Comparison of ENCODE assay signal across 20 cellular contexts in genomic region chr10:70735161-70735560, GRCh38. TPM values are rescaled to one million over a fixed set of nuclear protein-coding genes. Genes with fewer than 3 reads are reported as not detected.
DNase-seq lines count a peak whose midpoint lies in the region; ATAC-seq, FAIRE-seq and TF ChIP-seq lines count a peak whose summit lies in the region.
"Had no signal": no experiment of that assay in that cellular context is flagged by ENCODE, and none has a peak within 500 bp of the region (broad histone marks: within the 10 kb centered on the region; RNA-seq: fewer than 3 reads in every experiment).

No MANE protein-coding gene starts in this region.

- H3K9ac ChIP-seq in K562 (ENCODE audit: insufficient read depth in 1 of 2, low read depth in 2 of 2, low read length in 2 of 2) (peak overlapping the region in 1 of 2 experiments; percentile 67; a peak in 1 of 4 replicates), neural progenitor cell (no peak overlapping the region)

- no peak for TF ChIP-seq POLR2A in K562 (conservative IDR thresholded peaks at IDR 0.05)

- BruUV-seq in K562 (replicated peaks; lab: Mats Ljungman, UMichigan): no TSS peak

- no peaks in the 10 kb centered on the region for H3K9me3 ChIP-seq in K562 (replicated peaks; ENCODE audit: control insufficient read depth, insufficient read depth, low read depth, low read length)
- H3K9me3 ChIP-seq in neural progenitor cell (ENCODE audit: low read depth): no peaks in the 10 kb centered on the region

- TF ChIP-seq CTCF in K562 (IDR thresholded peaks at IDR 0.05 in 2 of 3, conservative IDR thresholded peaks at IDR 0.05 in 1 of 3; ENCODE audit: insufficient read depth in 2 of 3, low read depth in 1 of 3, low read length in 3 of 3) (no peak), neural progenitor cell (IDR thresholded peaks at IDR 0.05) (no peak)

- no peak for FAIRE-seq in K562 (lab: Jason Lieb, UNC)
- FAIRE-seq: G401.6, GM12892 had no signal

- no peak for TF ChIP-seq EP300 in K562 (IDR thresholded peaks at IDR 0.05; ENCODE audit: low read length)

- H3K9me3 Mint-ChIP-seq in neural progenitor cell: no peaks in the 10 kb centered on the region
- H3K9me3 Mint-ChIP-seq: CD4-positive, alpha-beta memory T cell had no signal

- intact Hi-C loops in K562 (cut with micrococcal nuclease): no loop called here

- H3K4me2 ChIP-seq in K562 (ENCODE audit: insufficient read depth, low read length) (no peak overlapping the region), neural progenitor cell (no peak overlapping the region)

- POLR2A ChIA-PET in K562 (lab: Yijun Ruan, JAX): interaction anchor here (0.7 kb wide), 1 partner anchor 22 kb away, joined by 3 read pairs; no protein-coding TSS in a partner anchor

- no peaks in the 10 kb centered on the region for H3K36me3 Mint-ChIP-seq in neural progenitor cell
- H3K36me3 Mint-ChIP-seq: CD4-positive, alpha-beta memory T cell had no signal

- in situ Hi-C loops in K562 (cut with MboI): no loop called here

- H4K20me1 ChIP-seq in K562 (replicated peaks; ENCODE audit: control insufficient read depth, insufficient read depth, low read length) (no peaks in the 10 kb centered on the region), neural progenitor cell (ENCODE audit: low read depth) (no peaks in the 10 kb centered on the region)

- WGBS in K562 (ENCODE audit: insufficient coverage, low coverage, missing lambda C conversion rate): 87% methylated on average over 3 of the region's 3 CpGs

- H2AFZ ChIP-seq in K562 (ENCODE audit: low read depth, low read length) (no peak overlapping the region), neural progenitor cell (replicated peaks) (no peak overlapping the region)

- CTCF ChIA-PET in K562 (lab: Yijun Ruan, JAX; ENCODE audit: low intra/inter-chr PET ratio): no interaction called here

- H3K4me3 Mint-ChIP-seq in neural progenitor cell: no peak overlapping the region
- H3K4me3 Mint-ChIP-seq: CD4-positive, alpha-beta memory T cell had no signal

- ATAC-seq in K562 (no peak), HG02884 (IDR thresholded peaks at IDR 0.05; ENCODE audit: unreplicated experiment) (no peak), HG03097 (IDR thresholded peaks at IDR 0.05; ENCODE audit: low FRiP score, unreplicated experiment) (no peak)

- H3K27ac ChIP-seq in K562 (ENCODE audit: extremely low read depth, low read depth, low read length) (no peak overlapping the region), neural progenitor cell (no peak overlapping the region)

- peaks cover 17% of the 10 kb centered on the region for H3K4me1 Mint-ChIP-seq in neural progenitor cell
- H3K4me1 Mint-ChIP-seq: CD4-positive, alpha-beta memory T cell had no signal

- H3K9me1 ChIP-seq in K562 (ENCODE audit: control insufficient read depth, insufficient read depth, low read length): no peaks in the 10 kb centered on the region

- H3K27ac Mint-ChIP-seq in neural progenitor cell: peak overlapping the region; percentile 66
- H3K27ac Mint-ChIP-seq: CD4-positive, alpha-beta memory T cell had no signal

- peaks cover 4% of the 10 kb centered on the region for H3K27me3 Mint-ChIP-seq in neural progenitor cell (ENCODE audit: insufficient read depth, low read depth)
- H3K27me3 Mint-ChIP-seq: CD4-positive, alpha-beta memory T cell had no signal

- TF ChIP-seq RAD21 in K562 (CRISPR knock-in tag; conservative IDR thresholded peaks at IDR 0.05 in 1 of 2, IDR thresholded peaks at IDR 0.05 in 1 of 2): no peak

- no peak for DNase-seq in K562 (ENCODE audit: extremely low read depth in 1 of 4, low spot score in 3 of 4)
- DNase-seq in cerebellum (ENCODE audit: low spot score): peak; percentile 17
- DNase-seq in neural progenitor cell (ENCODE audit: low spot score): no peak
- no peak for DNase-seq in activated CD4-positive, alpha-beta T cell treated with anti-CD3 and anti-CD28 coated beads, Interleukin-2, amount 50 U/mL, for 1 hour
- DNase-seq: Calu3; CD4-positive, alpha-beta memory T cell; COR-L47; DMS53; DMS79 treated with DMSO at 0.1 percent for 48 hours; GOT3; H7; HCEC 1CT had no signal

- H3K36me3 ChIP-seq in K562 (ENCODE audit: control insufficient read depth, insufficient read depth, low read length) (peaks cover 94% of the 10 kb centered on the region), neural progenitor cell (no peaks in the 10 kb centered on the region)

- H3F3A ChIP-seq in neural progenitor cell (ENCODE audit: low read depth): no peaks in the 10 kb centered on the region

- H3K79me2 ChIP-seq in K562 (ENCODE audit: control insufficient read depth, insufficient read depth, low read length): 0 out of 3 replicates have a peak, but pooled peaks cover 3% of the 10 kb centered on the region
- H3K79me2 ChIP-seq in neural progenitor cell (ENCODE audit: low read depth): no peaks in the 10 kb centered on the region

- no peaks in the 10 kb centered on the region for H3K27me3 ChIP-seq in K562 (ENCODE audit: control insufficient read depth in 2 of 2, insufficient read depth in 2 of 2, low read length in 2 of 2)
- H3K27me3 ChIP-seq in neural progenitor cell: no peaks in the 10 kb centered on the region

- H3K4me3 ChIP-seq in K562 (no peak overlapping the region), neural progenitor cell (no peak overlapping the region)

- H3K4me1 ChIP-seq in K562 (replicated peaks in 1 of 2; ENCODE audit: control insufficient read depth in 2 of 2, insufficient read depth in 2 of 2, low read length in 2 of 2) (peaks cover 10 to 27% of the 10 kb centered on the region in 2 experiments), neural progenitor cell (peaks cover 5% of the 10 kb centered on the region)

TF ChIP-seq in K562, 482 proteins besides CTCF, POLR2A, EP300 and RAD21:
- no peak for TF ChIP-seq FOXJ3 (CRISPR knock-in tag; IDR thresholded peaks at IDR 0.05)
- no peak for TF ChIP-seq HLTF (IDR thresholded peaks at IDR 0.05)
- TF ChIP-seq SIRT6 (IDR thresholded peaks at IDR 0.05; ENCODE audit: low read depth, low read length): no peak
- no peak for TF ChIP-seq CBFB (CRISPR knock-in tag; IDR thresholded peaks at IDR 0.05)
- TF ChIP-seq, protein P1, sequence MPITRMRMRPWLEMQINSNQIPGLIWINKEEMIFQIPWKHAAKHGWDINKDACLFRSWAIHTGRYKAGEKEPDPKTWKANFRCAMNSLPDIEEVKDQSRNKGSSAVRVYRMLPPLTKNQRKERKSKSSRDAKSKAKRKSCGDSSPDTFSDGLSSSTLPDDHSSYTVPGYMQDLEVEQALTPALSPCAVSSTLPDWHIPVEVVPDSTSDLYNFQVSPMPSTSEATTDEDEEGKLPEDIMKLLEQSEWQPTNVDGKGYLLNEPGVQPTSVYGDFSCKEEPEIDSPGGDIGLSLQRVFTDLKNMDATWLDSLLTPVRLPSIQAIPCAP (CRISPR knock-in tag; IDR thresholded peaks at IDR 0.05; ENCODE audit: borderline replicate concordance): no peak
- TF ChIP-seq, protein P2, sequence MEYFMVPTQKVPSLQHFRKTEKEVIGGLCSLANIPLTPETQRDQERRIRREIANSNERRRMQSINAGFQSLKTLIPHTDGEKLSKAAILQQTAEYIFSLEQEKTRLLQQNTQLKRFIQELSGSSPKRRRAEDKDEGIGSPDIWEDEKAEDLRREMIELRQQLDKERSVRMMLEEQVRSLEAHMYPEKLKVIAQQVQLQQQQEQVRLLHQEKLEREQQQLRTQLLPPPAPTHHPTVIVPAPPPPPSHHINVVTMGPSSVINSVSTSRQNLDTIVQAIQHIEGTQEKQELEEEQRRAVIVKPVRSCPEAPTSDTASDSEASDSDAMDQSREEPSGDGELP (CRISPR knock-in tag; IDR thresholded peaks at IDR 0.05; ENCODE audit: borderline replicate concordance): 0 out of 2 replicates have a peak, but pooled peaks have one; percentile 21
- no peak for TF ChIP-seq EHMT2 (IDR thresholded peaks at IDR 0.05)
- no peak for TF ChIP-seq DIDO1 (tag; IDR thresholded peaks at IDR 0.05; ENCODE audit: low read depth)

RNA-seq across cellular contexts. Expression of gene TBATA, which starts 50.0 kb away (rescaled TPM):
- total RNA-seq in K562 (2011; cell fraction: chromatin; rRNA removed; ENCODE audit: low replicate concordance): not detected in 2 replicates
- total RNA-seq in K562 (2011; cell fraction: nucleolus; rRNA removed): not detected in 2 replicates
- total RNA-seq in K562 (2011; cell fraction: nucleoplasm; rRNA removed): not detected in 2 replicates
- total RNA-seq in K562 (2014; rRNA removed) (not detected in 2 replicates), K562 (2014; rRNA removed; fragmentation: Illumina TruSeq; extraction: Trizol) (not detected in 2 replicates), K562 (2015; rRNA removed; fragmentation: Illumina TruSeq; extraction: Trizol) (not detected in 2 replicates), K562 (2021) (not detected in 2 replicates), cerebellum (not detected), neural progenitor cell (ENCODE audit: low replicate concordance) (not detected in 2 replicates)
- polyA plus RNA-seq in K562 (2011; rRNA removed) (not detected in 2 replicates), K562 (2014; fragmentation: Illumina TruSeq; extraction: Trizol) (not detected in 2 replicates), K562 (2014; fragmentation: Nextera tagmentation; extraction: Ambion mirVana) (not detected), K562 (2014; rRNA removed) (not detected in 2 replicates)
- not detected in 2 replicates for polyA plus RNA-seq in K562 (2011; cell fraction: cytosol; rRNA removed)
- not detected in 2 replicates for polyA plus RNA-seq in K562 (2011; cell fraction: nucleus; rRNA removed)
- polyA plus RNA-seq in K562 (2012): not detected in 2 replicates
- polyA minus RNA-seq in K562 (2011; rRNA and poly(A)+ RNA removed): not detected in 2 replicates
- not detected in 2 replicates for polyA minus RNA-seq in K562 (2011; cell fraction: cytosol; rRNA and poly(A)+ RNA removed)
- polyA minus RNA-seq in K562 (2011; cell fraction: nucleus; rRNA and poly(A)+ RNA removed): not detected in 2 replicates
- total RNA-seq: A172; A673; Calu3; CD4-positive, alpha-beta memory T cell; Daoy; H7 had no signal
- polyA plus RNA-seq: BJ; CD4-positive, alpha-beta memory T cell had no signal
